1 cellular context compared by ENCODE assay signal in genomic region chr12:132367401-132367851, GRCh38.
TF ChIP-seq lines count a peak whose summit lies in the region.

No MANE protein-coding gene starts in this region.

TF ChIP-seq in GM23338, 12 proteins besides CTCF, POLR2A, EP300 and RAD21 (continued from another document):
- no peak for TF ChIP-seq ZNF462 (CRISPR knock-in tag; IDR thresholded peaks at IDR 0.05)
- no peak for TF ChIP-seq EZH2 (IDR thresholded peaks at IDR 0.05; ENCODE audit: low read depth, unreplicated experiment)
- TF ChIP-seq JUNB (IDR thresholded peaks at IDR 0.05; ENCODE audit: unreplicated experiment): no peak
- TF ChIP-seq EZH2phosphoT487 (IDR thresholded peaks at IDR 0.05; ENCODE audit: unreplicated experiment): no peak
- no peak for TF ChIP-seq ZNF114 (CRISPR knock-in tag; IDR thresholded peaks at IDR 0.05)
- TF ChIP-seq REST (IDR thresholded peaks at IDR 0.05; ENCODE audit: unreplicated experiment): no peak
- TF ChIP-seq NANOG (IDR thresholded peaks at IDR 0.05; ENCODE audit: borderline replicate concordance): no peak
